In genomic region chr11:2929511-2929879, GRCh38 we compare ENCODE assay signal across 1 cellular context.
TF ChIP-seq lines count a peak whose summit lies in the region.

No MANE protein-coding gene starts in this region.

TF ChIP-seq in HepG2, 621 proteins besides CTCF, POLR2A, EP300 and RAD21 (continues in another document):
- TF ChIP-seq, protein P1, sequence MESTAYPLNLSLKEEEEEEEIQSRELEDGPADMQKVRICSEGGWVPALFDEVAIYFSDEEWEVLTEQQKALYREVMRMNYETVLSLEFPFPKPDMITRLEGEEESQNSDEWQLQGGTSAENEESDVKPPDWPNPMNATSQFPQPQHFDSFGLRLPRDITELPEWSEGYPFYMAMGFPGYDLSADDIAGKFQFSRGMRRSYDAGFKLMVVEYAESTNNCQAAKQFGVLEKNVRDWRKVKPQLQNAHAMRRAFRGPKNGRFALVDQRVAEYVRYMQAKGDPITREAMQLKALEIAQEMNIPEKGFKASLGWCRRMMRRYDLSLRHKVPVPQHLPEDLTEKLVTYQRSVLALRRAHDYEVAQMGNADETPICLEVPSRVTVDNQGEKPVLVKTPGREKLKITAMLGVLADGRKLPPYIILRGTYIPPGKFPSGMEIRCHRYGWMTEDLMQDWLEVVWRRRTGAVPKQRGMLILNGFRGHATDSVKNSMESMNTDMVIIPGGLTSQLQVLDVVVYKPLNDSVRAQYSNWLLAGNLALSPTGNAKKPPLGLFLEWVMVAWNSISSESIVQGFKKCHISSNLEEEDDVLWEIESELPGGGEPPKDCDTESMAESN (CRISPR knock-in tag; conservative IDR thresholded peaks at IDR 0.05), result no peak
- TF ChIP-seq FOSL2 (CRISPR knock-in tag; IDR thresholded peaks at IDR 0.05), result peak; percentile 70
- TF ChIP-seq RBFOX2 (IDR thresholded peaks at IDR 0.05; ENCODE audit: low read depth, low read length), result peak; percentile 43
- no peak for TF ChIP-seq ZNF451 (CRISPR knock-in tag; IDR thresholded peaks at IDR 0.05)
- TF ChIP-seq ZNF512B (CRISPR knock-in tag; IDR thresholded peaks at IDR 0.05; ENCODE audit: borderline replicate concordance), result no peak
- no peak for TF ChIP-seq GPN1 (CRISPR knock-in tag; IDR thresholded peaks at IDR 0.05; ENCODE audit: borderline replicate concordance)
- TF ChIP-seq KLF13 (CRISPR knock-in tag; IDR thresholded peaks at IDR 0.05), result no peak
- TF ChIP-seq MZF1 (CRISPR knock-in tag; IDR thresholded peaks at IDR 0.05; ENCODE audit: borderline replicate concordance), result no peak
- no peak for TF ChIP-seq EEA1 (CRISPR knock-in tag; IDR thresholded peaks at IDR 0.05; ENCODE audit: borderline replicate concordance)
- TF ChIP-seq ZFY (CRISPR knock-in tag; IDR thresholded peaks at IDR 0.05), result peak; percentile 18; the same call in 1 of the 2 replicates
- TF ChIP-seq ZNF547 (CRISPR knock-in tag; IDR thresholded peaks at IDR 0.05), result 0 out of 2 replicates have a peak, but pooled peaks have one; percentile 1
- no peak for TF ChIP-seq ZNF24 (IDR thresholded peaks at IDR 0.05)
- no peak for TF ChIP-seq ZNF549 (CRISPR knock-in tag; IDR thresholded peaks at IDR 0.05)
- no peak for TF ChIP-seq IRF2 (CRISPR knock-in tag; IDR thresholded peaks at IDR 0.05)
- TF ChIP-seq ZNF780A (CRISPR knock-in tag; IDR thresholded peaks at IDR 0.05), result no peak
- TF ChIP-seq, protein P2, sequence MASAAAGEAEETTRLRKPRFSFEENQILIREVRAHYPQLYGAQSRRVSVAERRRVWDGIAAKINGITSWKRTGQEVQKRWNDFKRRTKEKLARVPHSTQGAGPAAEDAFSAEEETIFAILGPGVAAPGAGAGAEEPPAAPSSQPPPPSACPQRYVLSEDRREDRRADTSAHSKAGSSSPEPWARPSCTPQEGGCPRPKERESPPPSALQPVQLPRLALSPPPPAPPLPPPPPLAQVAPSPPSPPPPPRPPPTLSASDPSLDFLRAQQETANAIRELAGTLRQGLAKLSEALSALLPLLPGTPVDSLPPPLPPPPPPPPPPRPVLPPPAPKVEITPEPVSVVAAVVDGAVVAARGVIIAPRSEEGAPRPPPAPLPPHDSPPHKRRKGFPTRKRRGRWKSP (CRISPR knock-in tag; IDR thresholded peaks at IDR 0.05), result no peak
- no peak for TF ChIP-seq PLSCR1 (CRISPR knock-in tag; IDR thresholded peaks at IDR 0.05; ENCODE audit: borderline replicate concordance)
- TF ChIP-seq FOXA1 (IDR thresholded peaks at IDR 0.05), result no peak
- no peak for TF ChIP-seq FOXA1 (CRISPR knock-in tag; IDR thresholded peaks at IDR 0.05)
- TF ChIP-seq, protein P3, sequence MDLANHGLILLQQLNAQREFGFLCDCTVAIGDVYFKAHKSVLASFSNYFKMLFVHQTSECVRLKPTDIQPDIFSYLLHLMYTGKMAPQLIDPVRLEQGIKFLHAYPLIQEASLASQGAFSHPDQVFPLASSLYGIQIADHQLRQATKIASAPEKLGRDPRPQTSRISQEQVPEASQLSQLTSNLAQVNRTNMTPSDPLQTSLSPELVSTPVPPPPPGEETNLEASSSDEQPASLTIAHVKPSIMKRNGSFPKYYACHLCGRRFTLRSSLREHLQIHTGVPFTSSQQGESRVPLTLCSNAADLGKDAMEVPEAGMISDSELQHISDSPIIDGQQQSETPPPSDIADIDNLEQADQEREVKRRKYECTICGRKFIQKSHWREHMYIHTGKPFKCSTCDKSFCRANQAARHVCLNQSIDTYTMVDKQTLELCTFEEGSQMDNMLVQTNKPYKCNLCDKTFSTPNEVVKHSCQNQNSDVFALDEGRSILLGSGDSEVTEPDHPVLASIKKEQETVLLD (CRISPR knock-in tag; IDR thresholded peaks at IDR 0.05; ENCODE audit: low read depth), result 0 out of 2 replicates have a peak, but pooled peaks have one; percentile 23
- TF ChIP-seq ZNF609 (CRISPR knock-in tag; IDR thresholded peaks at IDR 0.05; ENCODE audit: borderline replicate concordance), result no peak
- no peak for TF ChIP-seq ZNF558 (CRISPR knock-in tag; IDR thresholded peaks at IDR 0.05; ENCODE audit: borderline replicate concordance)
- no peak for TF ChIP-seq TGIF2 (CRISPR knock-in tag; IDR thresholded peaks at IDR 0.05)
- TF ChIP-seq, protein P4, sequence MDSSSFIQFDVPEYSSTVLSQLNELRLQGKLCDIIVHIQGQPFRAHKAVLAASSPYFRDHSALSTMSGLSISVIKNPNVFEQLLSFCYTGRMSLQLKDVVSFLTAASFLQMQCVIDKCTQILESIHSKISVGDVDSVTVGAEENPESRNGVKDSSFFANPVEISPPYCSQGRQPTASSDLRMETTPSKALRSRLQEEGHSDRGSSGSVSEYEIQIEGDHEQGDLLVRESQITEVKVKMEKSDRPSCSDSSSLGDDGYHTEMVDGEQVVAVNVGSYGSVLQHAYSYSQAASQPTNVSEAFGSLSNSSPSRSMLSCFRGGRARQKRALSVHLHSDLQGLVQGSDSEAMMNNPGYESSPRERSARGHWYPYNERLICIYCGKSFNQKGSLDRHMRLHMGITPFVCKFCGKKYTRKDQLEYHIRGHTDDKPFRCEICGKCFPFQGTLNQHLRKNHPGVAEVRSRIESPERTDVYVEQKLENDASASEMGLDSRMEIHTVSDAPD (CRISPR knock-in tag; IDR thresholded peaks at IDR 0.05), result no peak
- no peak for TF ChIP-seq NFIC (IDR thresholded peaks at IDR 0.05; ENCODE audit: low read length)
- no peak for TF ChIP-seq ARID3A (IDR thresholded peaks at IDR 0.05; ENCODE audit: low read depth, low read length)
- no peak for TF ChIP-seq ZNF724P (CRISPR knock-in tag; IDR thresholded peaks at IDR 0.05; ENCODE audit: borderline replicate concordance)
- no peak for TF ChIP-seq CEBPB (IDR thresholded peaks at IDR 0.05; ENCODE audit: borderline replicate concordance, low read depth, low read length)
- no peak for TF ChIP-seq ZNF639 (CRISPR knock-in tag; conservative IDR thresholded peaks at IDR 0.05)
- peak; percentile 24 for TF ChIP-seq HNRNPK (IDR thresholded peaks at IDR 0.05; ENCODE audit: low read depth, low read length, poor library complexity, severe bottlenecking)
- no peak for TF ChIP-seq TEAD3 (CRISPR knock-in tag; optimal IDR thresholded peaks at IDR 0.05; ENCODE audit: borderline replicate concordance)
- no peak for TF ChIP-seq CBX5 (CRISPR knock-in tag; IDR thresholded peaks at IDR 0.05; ENCODE audit: borderline replicate concordance)
- TF ChIP-seq PPARG (CRISPR knock-in tag; conservative IDR thresholded peaks at IDR 0.05), result no peak
- TF ChIP-seq ZNF430 (CRISPR knock-in tag; IDR thresholded peaks at IDR 0.05), result no peak
- no peak for TF ChIP-seq ZNF142 (CRISPR knock-in tag; IDR thresholded peaks at IDR 0.05)
